Comparison of ENCODE assay signal across 12 cellular contexts in genomic region chr14:23640524-23641141, GRCh38. TPM values are rescaled to one million over a fixed set of nuclear protein-coding genes. Genes with fewer than 3 reads are reported as not detected.
DNase-seq lines count a peak whose midpoint lies in the region; ATAC-seq and TF ChIP-seq lines count a peak whose summit lies in the region.
"Had no signal": no experiment of that assay in that cellular context is flagged by ENCODE, and none has a peak within 500 bp of the region (broad histone marks: within the 10 kb centered on the region; RNA-seq: fewer than 3 reads in every experiment).

No MANE protein-coding gene starts in this region.

- H3K4me1 Mint-ChIP-seq in Caco-2 (ENCODE audit: low read depth, unreplicated experiment) = no peaks in the 10 kb centered on the region
- H3K4me1 Mint-ChIP-seq: natural killer cell had no signal

- POLR2A ChIA-PET in Caco-2 (lab: Charles Lee) = no interaction called here

- H3K4me1 ChIP-seq in colonic mucosa (no peaks in the 10 kb centered on the region), Caco-2 (no peaks in the 10 kb centered on the region)

- no peak overlapping the region for H3K9ac ChIP-seq in colonic mucosa (ENCODE audit: low read depth in 2 of 2, low read length in 2 of 2)

- H3K4me3 ChIP-seq in colonic mucosa (no peak overlapping the region), Caco-2 (ENCODE audit: low read depth, low read length) (no peak overlapping the region)
- H3K4me3 ChIP-seq: GM12878 had no signal

- no peak overlapping the region for H3K27ac ChIP-seq in colonic mucosa
- H3K27ac ChIP-seq: HL-60 had no signal

- H3K36me3 ChIP-seq in colonic mucosa = no peaks in the 10 kb centered on the region
- H3K36me3 ChIP-seq in Caco-2 (ENCODE audit: control insufficient read depth, insufficient read depth, low read length) = no peaks in the 10 kb centered on the region

- CTCF ChIA-PET in Caco-2 (lab: Charles Lee) = interaction anchor here (1.0 kb wide), 1 partner anchor 9 kb away, joined by 5 read pairs; no protein-coding TSS in a partner anchor

- peaks cover 5% of the 10 kb centered on the region for H3K36me3 Mint-ChIP-seq in Caco-2 (ENCODE audit: insufficient read depth, unreplicated experiment)
- H3K36me3 Mint-ChIP-seq: natural killer cell had no signal

- H3K9me3 ChIP-seq in colonic mucosa (no peaks in the 10 kb centered on the region), Caco-2 (no peaks in the 10 kb centered on the region; the same call in 1 of the 2 replicates)

- H3K27ac Mint-ChIP-seq in Caco-2 (ENCODE audit: unreplicated experiment) = no peak overlapping the region
- H3K27ac Mint-ChIP-seq: natural killer cell; stimulated activated naive CD8-positive, alpha-beta T cell treated with anti-CD3 and anti-CD28 coated beads, Interleukin-15, Interleukin-2, amounts not matched to agents 100 ng/mL and 50 ng/mL, for 24 hours had no signal

- H3K27me3 ChIP-seq in colonic mucosa (no peaks in the 10 kb centered on the region), Caco-2 (replicated peaks; ENCODE audit: control insufficient read depth, insufficient read depth, low read length) (no peaks in the 10 kb centered on the region; the same call in 1 of the 2 replicates)

- no TSS peak for BruUV-seq in Caco-2 (replicated peaks; lab: Mats Ljungman, UMichigan)

- intact Hi-C loops in colonic mucosa (cut with DNase I) (no loop called here), Caco-2 (cut with micrococcal nuclease; ENCODE audit: unreplicated experiment) (no loop called here)

- peak; percentile 70 for DNase-seq in EL
- peak; percentile 87 for DNase-seq in NCI-H2196 treated with DMSO at 0.1 percent for 48 hours (lab: John Stamatoyannopoulos, UW; ENCODE audit: unreplicated experiment)
- DNase-seq in colonic mucosa = peak; percentile 47
- peak; percentile 6 for DNase-seq in non-pigmented ciliary epithelial cell (ENCODE audit: low read depth)
- no peak for DNase-seq in Caco-2
- DNase-seq in nucleus accumbens (lab: John Stamatoyannopoulos, UW) = no peak
- DNase-seq: natural killer cell had no signal

- ATAC-seq in HG03469 (IDR thresholded peaks at IDR 0.05; ENCODE audit: unreplicated experiment) (no peak), GM19395 (IDR thresholded peaks at IDR 0.05; ENCODE audit: unreplicated experiment) (no peak)
- ATAC-seq: GM12878, natural killer cell had no signal

- no peaks in the 10 kb centered on the region for H3K27me3 Mint-ChIP-seq in Caco-2 (ENCODE audit: insufficient read depth, unreplicated experiment)
- H3K27me3 Mint-ChIP-seq: stimulated activated naive CD8-positive, alpha-beta T cell treated with anti-CD3 and anti-CD28 coated beads, Interleukin-15, Interleukin-2, amounts not matched to agents 100 ng/mL and 50 ng/mL, for 24 hours had no signal

- H3K9me3 Mint-ChIP-seq in Caco-2 (ENCODE audit: unreplicated experiment) = peaks cover 10% of the 10 kb centered on the region
- H3K9me3 Mint-ChIP-seq: natural killer cell; stimulated activated naive CD8-positive, alpha-beta T cell treated with anti-CD3 and anti-CD28 coated beads, Interleukin-15, Interleukin-2, amounts not matched to agents 100 ng/mL and 50 ng/mL, for 24 hours had no signal

- no peak for TF ChIP-seq CTCF in colonic mucosa (IDR thresholded peaks at IDR 0.05)
- no peak for TF ChIP-seq CTCF in Caco-2 (IDR thresholded peaks at IDR 0.05; ENCODE audit: insufficient read depth in 1 of 2, low read depth in 1 of 2, low read length in 1 of 2, severe bottlenecking in 1 of 2, unreplicated experiment in 1 of 2)

- H3K4me3 Mint-ChIP-seq in Caco-2 (ENCODE audit: unreplicated experiment) = no peak overlapping the region
- H3K4me3 Mint-ChIP-seq: natural killer cell; stimulated activated naive CD8-positive, alpha-beta T cell treated with anti-CD3 and anti-CD28 coated beads, Interleukin-15, Interleukin-2, amounts not matched to agents 100 ng/mL and 50 ng/mL, for 24 hours had no signal

RNA-seq across cellular contexts. Expression of gene DHRS2, which starts 4.5 kb away (rescaled TPM):
- 1 to 10 TPM in 1 of 2 donors, under 1 TPM in 1; 0.56 to 2.1 TPM for total RNA-seq in colonic mucosa
- 12.8 and 21.3 TPM in 2 replicates for total RNA-seq in Caco-2 (2022)

Comparison
In these comparisons a context has a peak if more than half of its experiments do, and no peak if none do; other contexts are left out.
1. DNase-seq: peak in EL (single experiment), NCI-H2196 treated with DMSO at 0.1 percent for 48 hours (single experiment), colonic mucosa (single experiment) and non-pigmented ciliary epithelial cell (single experiment); none in Caco-2 (0 of 2) and nucleus accumbens (0 of 56).